Comparison of ENCODE assay signal across 1 cellular context in genomic region chr16:17237350-17237944, GRCh38.
TF ChIP-seq lines count a peak whose summit lies in the region.

No MANE protein-coding gene starts in this region.

TF ChIP-seq in neural cell, 6 proteins besides CTCF, POLR2A, EP300 and RAD21 (continued from another document):
- TF ChIP-seq POLR2AphosphoS5 (IDR thresholded peaks at IDR 0.05) (no peak), TAF1 (IDR thresholded peaks at IDR 0.05; ENCODE audit: low read depth) (no peak)
